In genomic region chr2:96095116-96095636, GRCh38 we compare ENCODE assay signal across 23 cellular contexts. TPM values are rescaled to one million over a fixed set of nuclear protein-coding genes. Genes with fewer than 3 reads are reported as not detected.
A peak's percentile ranks its signal among the peaks of the same experiment; 100 is the strongest.
DNase-seq lines count a peak whose midpoint lies in the region; ATAC-seq, FAIRE-seq and TF ChIP-seq lines count a peak whose summit lies in the region.
"Had no signal": no experiment of that assay in that cellular context is flagged by ENCODE, and none has a peak within 500 bp of the region (broad histone marks: within the 10 kb centered on the region; RNA-seq: fewer than 3 reads in every experiment).

No MANE protein-coding gene starts in this region.

- no TSS peak for BruUV-seq in K562 (replicated peaks; lab: Mats Ljungman, UMichigan)

- 2% methylated on average over 7 of the region's 7 CpGs for WGBS in K562 (ENCODE audit: insufficient coverage, low coverage, missing lambda C conversion rate)
- WGBS in spleen, 5 donors = 54 to 82% (median 76%) methylated on average over 7 of the region's 7 CpGs

- no peak for TF ChIP-seq CTCF in K562 (IDR thresholded peaks at IDR 0.05 in 2 of 3, conservative IDR thresholded peaks at IDR 0.05 in 1 of 3; ENCODE audit: insufficient read depth in 2 of 3, low read depth in 1 of 3, low read length in 3 of 3)
- TF ChIP-seq CTCF in spleen (IDR thresholded peaks at IDR 0.05 in 8 of 11, conservative IDR thresholded peaks at IDR 0.05 in 3 of 11) = no peak

- no peaks in the 10 kb centered on the region for H3K79me2 ChIP-seq in K562 (ENCODE audit: control insufficient read depth, insufficient read depth, low read length)

- TF ChIP-seq RAD21 in K562 (CRISPR knock-in tag; conservative IDR thresholded peaks at IDR 0.05 in 1 of 2, IDR thresholded peaks at IDR 0.05 in 1 of 2) = no peak

- no peak overlapping the region for H3K9ac ChIP-seq in K562 (ENCODE audit: insufficient read depth in 1 of 2, low read depth in 2 of 2, low read length in 2 of 2)

- no peaks in the 10 kb centered on the region for H3K36me3 ChIP-seq in K562 (ENCODE audit: control insufficient read depth, insufficient read depth, low read length)
- H3K36me3 ChIP-seq in spleen = no peaks in the 10 kb centered on the region
- H3K36me3 ChIP-seq: Peyer's patch, uterus had no signal

- in situ Hi-C loops in K562 (cut with MboI) = loop anchor here (25.0 kb wide), 1 partner anchor 308 kb away; no protein-coding TSS in a partner anchor

- peak; percentile 4 for DNase-seq in NCI-H1092 treated with DMSO at 0.1 percent for 48 hours (lab: John Stamatoyannopoulos, UW)
- no peak for DNase-seq in NCI-H1092 (lab: John Stamatoyannopoulos, UW)
- peak; percentile 49 for DNase-seq in HT-29 (ENCODE audit: low spot score)
- DNase-seq in NCI-H345 treated with DMSO at 0.1 percent for 48 hours (lab: John Stamatoyannopoulos, UW; ENCODE audit: unreplicated experiment) = peak; percentile 32
- DNase-seq in K562 (ENCODE audit: extremely low read depth in 1 of 4, low spot score in 3 of 4) = peak in 1 of 4 experiments; percentile 76
- DNase-seq in spleen = no peak
- DNase-seq: 8988T; activated CD4-positive, alpha-beta T cell treated with anti-CD3 and anti-CD28 coated beads for 1 hour; activated naive CD4-positive, alpha-beta T cell treated with anti-CD3 and anti-CD28 coated beads, Interleukin-2, amount 50 U/mL, for 16 hours; Calu3; foreskin fibroblast; HCEC 1CT; substantia nigra; T-helper 9 cell; uterus had no signal

- ATAC-seq in K562 (peak; percentile 77), HG03039 (IDR thresholded peaks at IDR 0.05; ENCODE audit: unreplicated experiment) (no peak), HG03095 (IDR thresholded peaks at IDR 0.05; ENCODE audit: unreplicated experiment) (no peak)

- H3K4me3 ChIP-seq in K562 (no peak overlapping the region), spleen (no peak overlapping the region)
- H3K4me3 ChIP-seq: lung, Peyer's patch, SK-N-MC, uterus had no signal

- H3K27me3 ChIP-seq in K562 (ENCODE audit: control insufficient read depth in 2 of 2, insufficient read depth in 2 of 2, low read length in 2 of 2) (no peaks in the 10 kb centered on the region), spleen (replicated peaks in 1 of 7) (no peaks in the 10 kb centered on the region)
- H3K27me3 ChIP-seq: Peyer's patch, uterus had no signal

- intact Hi-C loops in K562 (cut with micrococcal nuclease) = no loop called here
- intact Hi-C loops in spleen (cut with DNase I; ENCODE audit: low total_unique reads) = no loop called here

- CTCF ChIA-PET in K562 (lab: Yijun Ruan, JAX; ENCODE audit: low intra/inter-chr PET ratio) = no interaction called here

- FAIRE-seq in K562 (lab: Jason Lieb, UNC) = peak; percentile 93
- FAIRE-seq: GM18507 had no signal

- H3K9me3 ChIP-seq in K562 (replicated peaks; ENCODE audit: control insufficient read depth, insufficient read depth, low read depth, low read length) = no peaks in the 10 kb centered on the region
- H3K9me3 ChIP-seq in spleen = no peaks in the 10 kb centered on the region
- H3K9me3 ChIP-seq: Peyer's patch, uterus had no signal

- H2AFZ ChIP-seq in K562 (ENCODE audit: low read depth, low read length) = no peak overlapping the region

- TF ChIP-seq EP300 in K562 (IDR thresholded peaks at IDR 0.05; ENCODE audit: low read length) = peak; percentile 72; the same call in 1 of the 2 replicates

- TF ChIP-seq POLR2A in K562 (conservative IDR thresholded peaks at IDR 0.05) (no peak), spleen (IDR thresholded peaks at IDR 0.05) (no peak)

- H3K27ac ChIP-seq in K562 (ENCODE audit: extremely low read depth, low read depth, low read length) (no peak overlapping the region), spleen (no peak overlapping the region)
- H3K27ac ChIP-seq: Peyer's patch, SK-N-MC, uterus had no signal

- POLR2A ChIA-PET in K562 (lab: Yijun Ruan, JAX) = interaction anchor here (0.6 kb wide), 1 partner anchor 12 kb away, joined by 3 read pairs; no protein-coding TSS in a partner anchor

- no peaks in the 10 kb centered on the region; the same call in 1 of the 2 replicates for H4K20me1 ChIP-seq in K562 (replicated peaks; ENCODE audit: control insufficient read depth, insufficient read depth, low read length)

- H3K9me1 ChIP-seq in K562 (ENCODE audit: control insufficient read depth, insufficient read depth, low read length) = no peaks in the 10 kb centered on the region

- H3K4me1 ChIP-seq in K562 (replicated peaks in 1 of 2; ENCODE audit: control insufficient read depth in 2 of 2, insufficient read depth in 2 of 2, low read length in 2 of 2) (peaks cover 11 to 23% of the 10 kb centered on the region in 2 experiments; a peak in 4 of 5 replicates), spleen (peaks cover 0 to 43% (median 23%) of the 10 kb centered on the region in 6 donors)
- H3K4me1 ChIP-seq: uterus had no signal

- peak overlapping the region; percentile 8; the same call in 1 of the 2 replicates for H3K4me2 ChIP-seq in K562 (ENCODE audit: insufficient read depth, low read length)

TF ChIP-seq in K562, 482 proteins besides CTCF, POLR2A, EP300 and RAD21 (continues in another document):
- TF ChIP-seq MECOM (CRISPR knock-in tag; IDR thresholded peaks at IDR 0.05) = no peak
- no peak for TF ChIP-seq SRSF9 (IDR thresholded peaks at IDR 0.05; ENCODE audit: borderline replicate concordance, low read depth, low read length)
- TF ChIP-seq U2AF2 (optimal IDR thresholded peaks at IDR 0.05; ENCODE audit: low read depth, low read length) = no peak

RNA-seq across cellular contexts. Expression of gene ADRA2B, which starts 21.2 kb away (rescaled TPM):
- 0.46 TPM in 1 of 2 replicates, not detected in the other for total RNA-seq in HT-29 (2014; rRNA removed; shearing (Covaris generic))
- total RNA-seq in K562 (2011; cell fraction: chromatin; rRNA removed; ENCODE audit: low replicate concordance) = 0.07 and 0.11 TPM in 2 replicates
- 0.13 and 0.17 TPM in 2 replicates for total RNA-seq in K562 (2011; cell fraction: nucleolus; rRNA removed)
- total RNA-seq in K562 (2011; cell fraction: nucleoplasm; rRNA removed) = not detected in 2 replicates
- total RNA-seq in K562 (2014; rRNA removed) = not detected in 2 replicates
- total RNA-seq in K562 (2014; rRNA removed; fragmentation: Illumina TruSeq; extraction: Trizol) = not detected in 2 replicates
- total RNA-seq in K562 (2015; rRNA removed; fragmentation: Illumina TruSeq; extraction: Trizol) = not detected in 2 replicates
- total RNA-seq in K562 (2021) = not detected in 2 replicates
- polyA plus RNA-seq in K562 (2011; rRNA removed) = not detected in 2 replicates
- 0.04 TPM in 1 of 2 replicates, not detected in the other for polyA plus RNA-seq in K562 (2011; cell fraction: cytosol; rRNA removed)
- polyA plus RNA-seq in K562 (2011; cell fraction: nucleus; rRNA removed) = 0.14 and 0.27 TPM in 2 replicates
- polyA plus RNA-seq in K562 (2012) = 0.03 TPM in 1 of 2 replicates, not detected in the other
- polyA plus RNA-seq in K562 (2014; fragmentation: Illumina TruSeq; extraction: Trizol) = not detected in 2 replicates
- not detected for polyA plus RNA-seq in K562 (2014; fragmentation: Nextera tagmentation; extraction: Ambion mirVana)
- polyA plus RNA-seq in K562 (2014; rRNA removed) = not detected in 2 replicates
- not detected in 2 replicates for polyA minus RNA-seq in K562 (2011; rRNA and poly(A)+ RNA removed)
- not detected in 2 replicates for polyA minus RNA-seq in K562 (2011; cell fraction: cytosol; rRNA and poly(A)+ RNA removed)
- polyA minus RNA-seq in K562 (2011; cell fraction: nucleus; rRNA and poly(A)+ RNA removed) = not detected in 2 replicates
- 10 to 100 TPM in 3 of 7 donors, 1 to 10 TPM in 4; 3.1 to 14.2 (median 9.0) TPM for total RNA-seq in spleen
- polyA plus RNA-seq in spleen = 1 to 10 TPM; 1.8 to 4.2 (median 1.8) TPM
- total RNA-seq: Calu3, MCF 10A had no signal

RNA-seq across cellular contexts. Expression of gene ASTL, which starts 43.1 kb away (rescaled TPM):
- 0.18 and 2.5 TPM in 2 replicates for total RNA-seq in HT-29 (2014; rRNA removed; shearing (Covaris generic))
- total RNA-seq in K562 (2011; cell fraction: chromatin; rRNA removed; ENCODE audit: low replicate concordance) = not detected in 2 replicates
- total RNA-seq in K562 (2011; cell fraction: nucleolus; rRNA removed) = not detected in 2 replicates
- not detected in 2 replicates for total RNA-seq in K562 (2011; cell fraction: nucleoplasm; rRNA removed)
- total RNA-seq in K562 (2014; rRNA removed) (not detected in 2 replicates), K562 (2014; rRNA removed; fragmentation: Illumina TruSeq; extraction: Trizol) (not detected in 2 replicates), K562 (2015; rRNA removed; fragmentation: Illumina TruSeq; extraction: Trizol) (not detected in 2 replicates), K562 (2021) (not detected in 2 replicates), spleen (1 to 10 TPM in 2 of 7 donors, under 1 TPM in 4, not detected in 1; 0.49 to 2.2 (median 0.72) TPM)
- polyA plus RNA-seq in K562 (2011; rRNA removed) (not detected in 2 replicates), K562 (2014; fragmentation: Illumina TruSeq; extraction: Trizol) (not detected in 2 replicates), K562 (2014; fragmentation: Nextera tagmentation; extraction: Ambion mirVana) (not detected), K562 (2014; rRNA removed) (not detected in 2 replicates), spleen (under 1 TPM; 0.24 to 0.33 (median 0.29) TPM)
- not detected in 2 replicates for polyA plus RNA-seq in K562 (2011; cell fraction: cytosol; rRNA removed)
- not detected in 2 replicates for polyA plus RNA-seq in K562 (2011; cell fraction: nucleus; rRNA removed)
- polyA plus RNA-seq in K562 (2012) = not detected in 2 replicates
- polyA minus RNA-seq in K562 (2011; rRNA and poly(A)+ RNA removed) = not detected in 2 replicates
- not detected in 2 replicates for polyA minus RNA-seq in K562 (2011; cell fraction: cytosol; rRNA and poly(A)+ RNA removed)
- not detected in 2 replicates for polyA minus RNA-seq in K562 (2011; cell fraction: nucleus; rRNA and poly(A)+ RNA removed)
- total RNA-seq: Calu3, lung, MCF 10A, Peyer's patch, uterus had no signal
- polyA plus RNA-seq: aorta had no signal

RNA-seq across cellular contexts. Expression of gene DUSP2, which starts 50.1 kb away (rescaled TPM):
- total RNA-seq in HT-29 (2014; rRNA removed; shearing (Covaris generic)) = 73.5 and 75.7 TPM in 2 replicates
- total RNA-seq in K562 (2011; cell fraction: chromatin; rRNA removed; ENCODE audit: low replicate concordance) = 0.16 TPM in 1 of 2 replicates, not detected in the other
- total RNA-seq in K562 (2011; cell fraction: nucleolus; rRNA removed) = 0.33 TPM in 1 of 2 replicates, not detected in the other
- not detected in 2 replicates for total RNA-seq in K562 (2011; cell fraction: nucleoplasm; rRNA removed)
- total RNA-seq in K562 (2014; rRNA removed) (not detected in 2 replicates), K562 (2014; rRNA removed; fragmentation: Illumina TruSeq; extraction: Trizol) (not detected in 2 replicates), K562 (2015; rRNA removed; fragmentation: Illumina TruSeq; extraction: Trizol) (not detected in 2 replicates), K562 (2021) (0.18 and 0.42 TPM in 2 replicates), spleen (10 to 100 TPM; 27.2 to 88.0 (median 45.0) TPM)
- polyA plus RNA-seq in K562 (2011; rRNA removed) (0.04 TPM in 1 of 2 replicates, not detected in the other), K562 (2014; fragmentation: Illumina TruSeq; extraction: Trizol) (not detected in 2 replicates), K562 (2014; fragmentation: Nextera tagmentation; extraction: Ambion mirVana) (not detected), K562 (2014; rRNA removed) (not detected in 2 replicates), spleen (10 to 100 TPM; 24.2 to 60.8 (median 47.6) TPM)
- 0.06 and 0.07 TPM in 2 replicates for polyA plus RNA-seq in K562 (2011; cell fraction: cytosol; rRNA removed)
- 0.14 and 0.64 TPM in 2 replicates for polyA plus RNA-seq in K562 (2011; cell fraction: nucleus; rRNA removed)
- polyA plus RNA-seq in K562 (2012) = 0.08 TPM in 1 of 2 replicates, not detected in the other
- not detected in 2 replicates for polyA minus RNA-seq in K562 (2011; rRNA and poly(A)+ RNA removed)
- polyA minus RNA-seq in K562 (2011; cell fraction: cytosol; rRNA and poly(A)+ RNA removed) = 0.76 and 1.8 TPM in 2 replicates
- 0.40 and 0.89 TPM in 2 replicates for polyA minus RNA-seq in K562 (2011; cell fraction: nucleus; rRNA and poly(A)+ RNA removed)

Comparison
In these comparisons a context has a peak if more than half of its experiments do, and no peak if none do; other contexts are left out.
1. DNase-seq: peak in NCI-H1092 treated with DMSO at 0.1 percent for 48 hours (single experiment), HT-29 (single experiment) and NCI-H345 treated with DMSO at 0.1 percent for 48 hours (single experiment); none in NCI-H1092 (single experiment) and spleen (single experiment).
2. RNA of gene DUSP2, which starts 50.1 kb away (total RNA-seq): 73.5 to 75.7 TPM in HT-29 and 27.2 to 88.0 TPM in spleen; 0.16 to 0.42 TPM in K562; every median in the first group is over 10 times any median in the second.